ENCODE assay signal across 16 cellular contexts in the genomic region with DNA sequence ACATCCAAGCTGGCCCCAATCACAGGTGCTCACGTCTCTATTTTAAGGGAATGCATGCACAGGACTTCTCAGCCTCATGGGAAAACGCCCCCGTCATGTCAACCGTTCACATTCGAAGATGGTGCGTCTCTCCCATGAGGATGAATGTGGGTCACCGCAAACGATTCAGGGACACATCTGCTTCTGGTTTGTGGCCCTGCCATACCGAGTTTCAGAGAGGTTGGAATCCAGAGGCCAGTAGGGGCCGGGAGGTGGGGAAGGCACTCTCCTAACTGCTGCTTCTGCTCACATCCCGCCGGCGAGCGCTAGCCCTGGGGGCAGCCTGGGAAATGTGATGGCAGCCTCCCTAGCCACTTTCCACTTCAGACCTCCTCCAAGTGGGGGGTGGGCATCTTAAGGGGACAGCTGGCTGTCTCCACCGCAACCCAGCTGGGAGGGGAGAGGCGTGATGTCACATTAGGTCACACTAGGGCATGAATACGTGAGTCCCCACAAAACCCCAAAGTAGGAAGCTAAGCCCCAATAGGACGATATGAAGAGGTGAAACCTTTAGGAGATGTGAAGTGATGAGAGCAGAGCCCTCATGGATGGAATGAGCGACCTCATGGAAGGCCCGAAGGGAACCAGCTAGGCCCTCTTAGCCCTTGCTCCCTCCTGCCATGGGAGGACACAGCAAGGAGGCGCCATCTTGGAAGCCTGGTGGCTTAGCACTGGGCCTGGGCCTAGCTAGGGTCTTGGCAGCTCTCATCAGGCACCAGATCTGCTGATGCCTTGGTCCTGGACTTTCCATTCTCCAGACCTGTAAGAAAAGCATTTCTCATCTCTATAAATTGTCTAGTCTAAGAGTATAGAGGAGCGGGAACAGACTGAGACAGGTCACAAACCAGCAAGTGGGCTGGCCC.
"Had no signal": no experiment of that assay in that cellular context is flagged by ENCODE, and none has a peak within 500 bp of the region (broad histone marks: within the 10 kb centered on the region; RNA-seq: fewer than 3 reads in every experiment).

No MANE protein-coding gene starts in this region.

- H3K4me3 ChIP-seq: ascending aorta, esophagus squamous epithelium, thoracic aorta, upper lobe of right lung had no signal

- H3K4me3 Mint-ChIP-seq: activated CD4-positive, alpha-beta memory T cell treated with anti-CD3 and anti-CD28 coated beads for 36 hours; activated CD4-positive, alpha-beta T cell treated with anti-CD3 and anti-CD28 coated beads for 36 hours; activated naive CD4-positive, alpha-beta T cell treated with anti-CD3 and anti-CD28 coated beads, Interleukin-2, amount 50 U/mL, for 24 hours; immature natural killer cell; nephron had no signal

- H3K36me3 Mint-ChIP-seq: activated CD4-positive, alpha-beta memory T cell treated with anti-CD3 and anti-CD28 coated beads for 36 hours; activated naive CD4-positive, alpha-beta T cell treated with anti-CD3 and anti-CD28 coated beads, Interleukin-2, amount 50 U/mL, for 24 hours; immature natural killer cell had no signal

- ATAC-seq: activated CD4-positive, alpha-beta T cell treated with anti-CD3 and anti-CD28 coated beads for 36 hours; upper lobe of right lung had no signal

- DNase-seq: activated CD4-positive, alpha-beta memory T cell treated with anti-CD3 and anti-CD28 coated beads for 36 hours; activated CD4-positive, alpha-beta T cell treated with anti-CD3 and anti-CD28 coated beads for 36 hours; activated gamma-delta T cell; activated T-cell treated with anti-CD3 and anti-CD28 coated beads, Interleukin-2, amount 50 U/mL, for 48 hours; effector CD8-positive, alpha-beta T cell; esophagus squamous epithelium; immature natural killer cell; midbrain; occipital lobe; SW 1271 had no signal

- H3K9me3 Mint-ChIP-seq: activated CD4-positive, alpha-beta memory T cell treated with anti-CD3 and anti-CD28 coated beads for 36 hours; activated naive CD4-positive, alpha-beta T cell treated with anti-CD3 and anti-CD28 coated beads, Interleukin-2, amount 50 U/mL, for 24 hours; immature natural killer cell; nephron had no signal

- H3K27ac Mint-ChIP-seq: activated CD4-positive, alpha-beta memory T cell treated with anti-CD3 and anti-CD28 coated beads for 36 hours; activated CD4-positive, alpha-beta T cell treated with anti-CD3 and anti-CD28 coated beads for 36 hours; activated naive CD4-positive, alpha-beta T cell treated with anti-CD3 and anti-CD28 coated beads, Interleukin-2, amount 50 U/mL, for 24 hours; immature natural killer cell; nephron; progenitor cell of endocrine pancreas had no signal

- H3K4me1 ChIP-seq: ascending aorta, esophagus squamous epithelium, upper lobe of right lung had no signal

- H3K27me3 ChIP-seq: ascending aorta, upper lobe of right lung had no signal

- H3K36me3 ChIP-seq: ascending aorta, esophagus squamous epithelium, thoracic aorta, upper lobe of right lung had no signal

- H3K4me1 Mint-ChIP-seq: activated CD4-positive, alpha-beta T cell treated with anti-CD3 and anti-CD28 coated beads for 36 hours; activated naive CD4-positive, alpha-beta T cell treated with anti-CD3 and anti-CD28 coated beads, Interleukin-2, amount 50 U/mL, for 24 hours; immature natural killer cell; nephron had no signal

- H3K9me3 ChIP-seq: ascending aorta, esophagus squamous epithelium, thoracic aorta, upper lobe of right lung had no signal

- H3K27ac ChIP-seq: ascending aorta, esophagus squamous epithelium, thoracic aorta, upper lobe of right lung had no signal
